Comparison of ENCODE assay signal across 13 cellular contexts in the genomic region with DNA sequence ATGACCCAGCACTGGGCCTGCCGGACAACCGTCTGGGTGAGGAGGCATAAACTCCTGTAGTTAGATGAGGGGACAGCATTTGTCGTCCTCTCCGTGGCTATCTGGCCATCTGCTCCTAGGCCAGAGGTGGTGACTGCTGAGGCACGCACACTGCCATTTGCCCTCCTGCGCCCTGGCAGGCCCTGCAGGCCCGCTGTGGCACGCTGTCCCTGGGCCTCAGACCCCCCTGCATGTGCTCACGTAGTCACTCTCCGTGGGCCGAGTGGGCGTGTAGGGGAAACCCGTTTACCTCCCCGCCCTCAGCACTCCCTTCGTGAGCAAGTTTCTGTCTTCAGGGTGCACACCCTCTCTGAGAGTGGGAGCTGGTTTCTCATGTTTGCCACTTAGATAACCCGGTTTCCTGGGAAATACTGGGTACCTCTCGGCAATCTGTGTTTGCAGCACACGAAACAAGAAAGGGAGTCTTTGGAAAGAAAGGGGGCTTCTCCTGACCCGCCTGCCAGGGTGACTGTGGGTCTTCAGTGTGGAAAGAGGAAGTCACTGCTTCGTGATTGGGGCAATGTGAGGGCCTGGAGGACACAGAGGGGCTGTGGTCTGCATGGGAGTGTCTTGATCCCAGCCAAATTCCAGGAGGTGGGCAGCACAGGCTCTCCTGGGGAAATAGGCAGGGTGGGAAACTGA. TPM values are rescaled to one million over a fixed set of nuclear protein-coding genes. Genes with fewer than 3 reads are reported as not detected.
DNase-seq lines count a peak whose midpoint lies in the region; FAIRE-seq and TF ChIP-seq lines count a peak whose summit lies in the region.
"Had no signal": no experiment of that assay in that cellular context is flagged by ENCODE, and none has a peak within 500 bp of the region (broad histone marks: within the 10 kb centered on the region; RNA-seq: fewer than 3 reads in every experiment).

No MANE protein-coding gene starts in this region.

- H3K36me3 ChIP-seq in SK-N-MC (ENCODE audit: insufficient read depth, low read length) (no peaks in the 10 kb centered on the region), kidney (ENCODE audit: control insufficient read depth in 1 of 2, insufficient read depth in 2 of 2, low read length in 2 of 2) (no peaks in the 10 kb centered on the region), adrenal gland (replicated peaks in 1 of 2) (no peaks in the 10 kb centered on the region)
- H3K36me3 ChIP-seq: esophagus muscularis mucosa had no signal

- no peaks in the 10 kb centered on the region for H3K36me3 Mint-ChIP-seq in activated T-cell treated with anti-CD3 and anti-CD28 coated beads, Interleukin-2, amount 50 U/mL, for 24 hours (ENCODE audit: low read depth)
- no peaks in the 10 kb centered on the region for H3K36me3 Mint-ChIP-seq in stimulated activated naive CD8-positive, alpha-beta T cell treated with anti-CD3 and anti-CD28 coated beads, Interleukin-15, Interleukin-2, amounts not matched to agents 100 ng/mL and 50 ng/mL, for 24 hours (ENCODE audit: low read depth)
- H3K36me3 Mint-ChIP-seq in CD14-positive monocyte, result no peaks in the 10 kb centered on the region

- H3K9me3 ChIP-seq in SK-N-MC (ENCODE audit: low read depth, low read length) (no peaks in the 10 kb centered on the region), kidney (ENCODE audit: control insufficient read depth in 1 of 2, low read length in 2 of 2) (no peaks in the 10 kb centered on the region), adrenal gland (replicated peaks in 1 of 3) (no peaks in the 10 kb centered on the region)
- H3K9me3 ChIP-seq: esophagus muscularis mucosa had no signal

- no peak overlapping the region for H3K27ac Mint-ChIP-seq in activated T-cell treated with anti-CD3 and anti-CD28 coated beads, Interleukin-2, amount 50 U/mL, for 24 hours
- peak overlapping the region; percentile 7 for H3K27ac Mint-ChIP-seq in stimulated activated naive CD8-positive, alpha-beta T cell treated with anti-CD3 and anti-CD28 coated beads, Interleukin-15, Interleukin-2, amounts not matched to agents 100 ng/mL and 50 ng/mL, for 24 hours
- peak overlapping the region in 3 of 7 donors; percentile 20 to 68 (median 43) for H3K27ac Mint-ChIP-seq in CD14-positive monocyte

- no peak overlapping the region for H3K4me3 Mint-ChIP-seq in activated T-cell treated with anti-CD3 and anti-CD28 coated beads, Interleukin-2, amount 50 U/mL, for 24 hours
- H3K4me3 Mint-ChIP-seq in stimulated activated naive CD8-positive, alpha-beta T cell treated with anti-CD3 and anti-CD28 coated beads, Interleukin-15, Interleukin-2, amounts not matched to agents 100 ng/mL and 50 ng/mL, for 24 hours, result no peak overlapping the region
- H3K4me3 Mint-ChIP-seq in CD14-positive monocyte, result no peak overlapping the region

- FAIRE-seq in kidney (lab: Jason Lieb, UNC), result no peak

- H3K9ac ChIP-seq in SK-N-MC (ENCODE audit: insufficient read length), result no peak overlapping the region
- no peak overlapping the region for H3K9ac ChIP-seq in kidney (ENCODE audit: low read length in 2 of 2)

- TF ChIP-seq CTCF in kidney (IDR thresholded peaks at IDR 0.05; ENCODE audit: borderline replicate concordance, extremely low read depth, insufficient read depth), result no peak
- TF ChIP-seq CTCF in CD14-positive monocyte (IDR thresholded peaks at IDR 0.05), result no peak
- TF ChIP-seq CTCF in adrenal gland (IDR thresholded peaks at IDR 0.05), result no peak

- H3K27me3 Mint-ChIP-seq in activated T-cell treated with anti-CD3 and anti-CD28 coated beads, Interleukin-2, amount 50 U/mL, for 24 hours, result no peaks in the 10 kb centered on the region
- H3K27me3 Mint-ChIP-seq in stimulated activated naive CD8-positive, alpha-beta T cell treated with anti-CD3 and anti-CD28 coated beads, Interleukin-15, Interleukin-2, amounts not matched to agents 100 ng/mL and 50 ng/mL, for 24 hours, result no peaks in the 10 kb centered on the region
- peaks cover 0 to 1% (median 1%) of the 10 kb centered on the region in 3 donors for H3K27me3 Mint-ChIP-seq in CD14-positive monocyte (ENCODE audit: low read depth in 3 of 3)

- peaks cover 5% of the 10 kb centered on the region for H3K4me1 Mint-ChIP-seq in activated T-cell treated with anti-CD3 and anti-CD28 coated beads, Interleukin-2, amount 50 U/mL, for 24 hours (ENCODE audit: low read depth)
- H3K4me1 Mint-ChIP-seq in stimulated activated naive CD8-positive, alpha-beta T cell treated with anti-CD3 and anti-CD28 coated beads, Interleukin-15, Interleukin-2, amounts not matched to agents 100 ng/mL and 50 ng/mL, for 24 hours (ENCODE audit: low read depth), result peaks cover 13% of the 10 kb centered on the region
- peaks cover 8% of the 10 kb centered on the region for H3K4me1 Mint-ChIP-seq in CD14-positive monocyte

- DNase-seq in activated T-cell treated with anti-CD3 and anti-CD28 coated beads for 4 hours, result peak; percentile 7
- DNase-seq in activated T-cell treated with anti-CD3 and anti-CD28 coated beads, Interleukin-2, amount 50 U/mL, for 24 hours, result no peak
- no peak for DNase-seq in SK-N-MC (ENCODE audit: low read depth, low spot score)
- DNase-seq in kidney, result peak; percentile 33
- DNase-seq in CD14-positive monocyte (ENCODE audit: low spot score), result no peak
- no peak for DNase-seq in AG08395 (ENCODE audit: low spot score)
- DNase-seq in adrenal gland, result no peak
- DNase-seq: ACHN; activated CD8-positive, alpha-beta memory T cell treated with anti-CD3 and anti-CD28 coated beads, Interleukin-2, amount 50 U/mL, for 4 hours; substantia nigra had no signal

- H3K4me1 ChIP-seq in kidney (ENCODE audit: control insufficient read depth in 1 of 2, insufficient read depth in 1 of 2, low read depth in 1 of 2, low read length in 2 of 2), result no peaks in the 10 kb centered on the region
- H3K4me1 ChIP-seq in adrenal gland (replicated peaks in 1 of 2), result no peaks in the 10 kb centered on the region
- H3K4me1 ChIP-seq: esophagus muscularis mucosa had no signal

- H3K27ac ChIP-seq in SK-N-MC (peak overlapping the region; percentile 76; the same call in 1 of the 2 replicates), kidney (ENCODE audit: low read depth in 2 of 2, low read length in 2 of 2) (no peak overlapping the region), adrenal gland (no peak overlapping the region)
- H3K27ac ChIP-seq: esophagus muscularis mucosa, hepatocyte had no signal

- no peak for TF ChIP-seq POLR2A in adrenal gland (IDR thresholded peaks at IDR 0.05)

- H3K9me3 Mint-ChIP-seq in activated T-cell treated with anti-CD3 and anti-CD28 coated beads, Interleukin-2, amount 50 U/mL, for 24 hours, result no peaks in the 10 kb centered on the region
- no peaks in the 10 kb centered on the region for H3K9me3 Mint-ChIP-seq in stimulated activated naive CD8-positive, alpha-beta T cell treated with anti-CD3 and anti-CD28 coated beads, Interleukin-15, Interleukin-2, amounts not matched to agents 100 ng/mL and 50 ng/mL, for 24 hours
- H3K9me3 Mint-ChIP-seq in CD14-positive monocyte, result no peaks in the 10 kb centered on the region

- H3K27me3 ChIP-seq in adrenal gland, result no peaks in the 10 kb centered on the region
- H3K27me3 ChIP-seq: hepatocyte had no signal

- intact Hi-C loops in kidney (cut with DNase I) (no loop called here), CD14-positive monocyte (cut with micrococcal nuclease) (no loop called here), adrenal gland (cut with DNase I) (no loop called here)

- 79 to 85% (median 80%) methylated on average over 13 to 20 of the region's 20 CpGs for WGBS in adrenal gland, 4 donors

- H3K4me3 ChIP-seq in SK-N-MC (no peak overlapping the region), kidney (ENCODE audit: low read length in 2 of 2) (no peak overlapping the region), adrenal gland (no peak overlapping the region)
- H3K4me3 ChIP-seq: esophagus muscularis mucosa, hepatocyte had no signal

RNA-seq across cellular contexts. Expression of a gene that starts 10.8 kb away (rescaled TPM):
- total RNA-seq in kidney (0.47 TPM), adrenal gland (under 1 TPM in 5 of 8 donors, not detected in 3; under 0.01 to 0.61 (median 0.34) TPM)
- polyA plus RNA-seq in kidney (ENCODE audit: insufficient read depth, low read depth, low replicate concordance) (not detected), CD14-positive monocyte (not detected), adrenal gland (1 to 10 TPM in 1 of 3 donors, under 1 TPM in 2; 0.07 to 1.2 (median 0.40) TPM)

Comparison
In these comparisons a context has a peak if more than half of its experiments do, and no peak if none do; other contexts are left out.
1. DNase-seq: peak in activated T-cell treated with anti-CD3 and anti-CD28 coated beads for 4 hours (single experiment) and kidney (single experiment); none in activated T-cell treated with anti-CD3 and anti-CD28 coated beads, Interleukin-2, amount 50 U/mL, for 24 hours (single experiment), SK-N-MC (single experiment), CD14-positive monocyte (single experiment), AG08395 (single experiment) and adrenal gland (0 of 7).